ENCODE assay signal across 1 cellular context in the genomic region with DNA sequence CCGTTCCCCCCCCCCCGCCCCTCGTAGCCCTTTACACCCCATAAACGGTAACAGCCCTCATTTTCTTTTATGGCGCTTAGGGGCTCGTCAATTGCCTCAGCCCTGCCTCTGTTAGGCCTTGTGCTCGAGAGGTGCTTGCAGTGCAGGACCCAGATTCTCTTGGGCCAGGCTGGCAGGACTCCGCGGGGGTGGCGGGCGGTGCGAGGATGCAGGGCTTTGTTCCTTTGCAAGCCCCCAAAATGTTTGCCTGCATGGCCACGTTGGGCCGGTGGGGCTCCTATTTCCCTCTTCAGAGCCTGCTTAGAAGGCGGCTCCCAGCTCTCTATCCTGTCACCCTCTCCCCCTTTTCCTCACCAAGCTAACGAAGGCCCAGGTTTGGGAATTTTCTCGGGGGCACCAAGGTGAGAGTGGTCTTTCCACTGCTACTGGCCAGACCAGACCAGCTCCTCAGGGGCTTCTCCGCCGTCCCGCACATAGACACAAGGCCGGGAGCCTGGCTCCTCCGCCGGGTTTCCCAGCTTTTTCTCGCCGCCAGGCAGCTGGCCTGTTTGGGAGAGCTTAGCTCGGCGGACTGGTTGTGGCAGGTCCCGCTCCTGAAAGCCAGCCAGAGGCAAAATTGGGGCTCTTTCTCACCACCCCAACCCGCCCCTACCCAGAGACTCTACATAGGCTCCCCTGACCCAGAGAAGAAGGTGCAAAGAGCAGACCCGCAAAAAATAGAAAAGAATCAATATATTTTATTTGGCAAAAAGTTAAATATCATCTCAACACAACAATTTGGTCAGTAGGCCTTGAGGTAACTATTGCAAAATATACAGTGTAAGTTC.
TF ChIP-seq lines count a peak whose summit lies in the region.

No MANE protein-coding gene starts in this region.

TF ChIP-seq in endothelial cell of umbilical vein, 7 proteins besides CTCF, POLR2A, EP300 and RAD21:
- TF ChIP-seq JUN (IDR thresholded peaks at IDR 0.05; ENCODE audit: borderline replicate concordance, insufficient read depth, insufficient read length, low read depth) (no peak), MYC (IDR thresholded peaks at IDR 0.05; ENCODE audit: low read depth, low read length) (no peak), FOS (IDR thresholded peaks at IDR 0.05; ENCODE audit: borderline replicate concordance, insufficient read depth, low read length) (no peak), GATA2 (IDR thresholded peaks at IDR 0.05; ENCODE audit: insufficient read depth, insufficient read length, low read depth, low read length) (no peak), EZH2 (IDR thresholded peaks at IDR 0.05; ENCODE audit: borderline replicate concordance, low read depth, low read length, severe bottlenecking) (no peak), POLR2AphosphoS5 (IDR thresholded peaks at IDR 0.05; ENCODE audit: insufficient read depth, low read depth, low read length) (no peak)
- TF ChIP-seq, protein P1, sequence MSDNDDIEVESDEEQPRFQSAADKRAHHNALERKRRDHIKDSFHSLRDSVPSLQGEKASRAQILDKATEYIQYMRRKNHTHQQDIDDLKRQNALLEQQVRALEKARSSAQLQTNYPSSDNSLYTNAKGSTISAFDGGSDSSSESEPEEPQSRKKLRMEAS (IDR thresholded peaks at IDR 0.05; ENCODE audit: insufficient read depth, insufficient read length) = no peak
